ENCODE assay signal across 8 cellular contexts in genomic region chrX:101012031-101012430, GRCh38. TPM values are rescaled to one million over a fixed set of nuclear protein-coding genes. Genes with fewer than 3 reads are reported as not detected.
"Had no signal": no experiment of that assay in that cellular context is flagged by ENCODE, and none has a peak within 500 bp of the region (broad histone marks: within the 10 kb centered on the region; RNA-seq: fewer than 3 reads in every experiment).

No MANE protein-coding gene starts in this region.

RNA-seq across cellular contexts. Expression of gene ARL13A, which starts 42.5 kb away (rescaled TPM):
- total RNA-seq: MCF 10A, NCI-H460, OCI-LY7, PC-9, Right ventricle myocardium inferior, RPMI7951, SJCRH30, SK-MEL-5 had no signal
